26 cellular contexts compared by ENCODE assay signal in genomic region chr21:44071359-44072104, GRCh38. TPM values are rescaled to one million over a fixed set of nuclear protein-coding genes. Genes with fewer than 3 reads are reported as not detected.
A peak's percentile ranks its signal among the peaks of the same experiment; 100 is the strongest.
DNase-seq lines count a peak whose midpoint lies in the region; ATAC-seq, FAIRE-seq and TF ChIP-seq lines count a peak whose summit lies in the region.
"Had no signal": no experiment of that assay in that cellular context is flagged by ENCODE, and none has a peak within 500 bp of the region (broad histone marks: within the 10 kb centered on the region; RNA-seq: fewer than 3 reads in every experiment).

No MANE protein-coding gene starts in this region.

- no peak overlapping the region for H2AFZ ChIP-seq in K562 (ENCODE audit: low read depth, low read length)

- intact Hi-C loops in K562 (cut with micrococcal nuclease): no loop called here

- 0 out of 2 replicates have a peak, but pooled peaks cover 10% of the 10 kb centered on the region for H4K20me1 ChIP-seq in K562 (replicated peaks; ENCODE audit: control insufficient read depth, insufficient read depth, low read length)

- peaks cover 0 to 6% of the 10 kb centered on the region in 2 experiments; a peak in 1 of 5 replicates for H3K4me1 ChIP-seq in K562 (replicated peaks in 1 of 2; ENCODE audit: control insufficient read depth in 2 of 2, insufficient read depth in 2 of 2, low read length in 2 of 2)
- H3K4me1 ChIP-seq: breast epithelium, HAP-1, vagina had no signal

- peaks cover 10 to 23% of the 10 kb centered on the region in 2 donors for H3K36me3 Mint-ChIP-seq in activated T-cell treated with anti-CD3 and anti-CD28 coated beads, Interleukin-2, amount 50 U/mL, for 72 hours (ENCODE audit: insufficient read depth in 2 of 2)
- H3K36me3 Mint-ChIP-seq in immature natural killer cell: peaks cover 35 to 60% (median 42%) of the 10 kb centered on the region in 3 donors
- H3K36me3 Mint-ChIP-seq in glutamatergic neuron (ENCODE audit: unreplicated experiment): peaks cover 4% of the 10 kb centered on the region

- H3K27me3 Mint-ChIP-seq in activated T-cell treated with anti-CD3 and anti-CD28 coated beads, Interleukin-2, amount 50 U/mL, for 72 hours (ENCODE audit: low read depth): no peaks in the 10 kb centered on the region
- H3K27me3 Mint-ChIP-seq in immature natural killer cell (ENCODE audit: low read depth in 3 of 3) (peaks cover 8 to 12% (median 9%) of the 10 kb centered on the region in 3 donors), glutamatergic neuron (ENCODE audit: unreplicated experiment) (peaks cover 4% of the 10 kb centered on the region)
- H3K27me3 Mint-ChIP-seq: memory B cell; stimulated activated naive CD8-positive, alpha-beta T cell treated with anti-CD3 and anti-CD28 coated beads, Interleukin-15, Interleukin-2, amounts not matched to agents 100 ng/mL and 50 ng/mL, for 24 hours had no signal

- in situ Hi-C loops in K562 (cut with MboI): no loop called here

- H3K36me3 ChIP-seq in K562 (ENCODE audit: control insufficient read depth, insufficient read depth, low read length): peaks cover 90% of the 10 kb centered on the region
- H3K36me3 ChIP-seq: breast epithelium had no signal

- TF ChIP-seq POLR2A in K562 (conservative IDR thresholded peaks at IDR 0.05): no peak

- no peaks in the 10 kb centered on the region for H3K9me3 ChIP-seq in K562 (replicated peaks; ENCODE audit: control insufficient read depth, insufficient read depth, low read depth, low read length)
- H3K9me3 ChIP-seq: breast epithelium, HAP-1, thyroid gland, vagina had no signal

- FAIRE-seq in K562 (lab: Jason Lieb, UNC): no peak
- FAIRE-seq: colon, TTC549 had no signal

- no peak for DNase-seq in activated T-cell treated with anti-CD3 and anti-CD28 coated beads, Interleukin-2, amount 50 U/mL, for 72 hours
- DNase-seq in activated T-cell treated with anti-CD3 and anti-CD28 coated beads for 4 hours: no peak
- no peak for DNase-seq in K562 (ENCODE audit: extremely low read depth in 1 of 4, low spot score in 3 of 4)
- no peak for DNase-seq in immature natural killer cell
- DNase-seq in glutamatergic neuron: no peak
- DNase-seq: AML-193; effector CD8-positive, alpha-beta T cell; foreskin melanocyte; Karpas-422; NCI-H1436 treated with DMSO at 0.1 percent for 48 hours; NCI-H2107; NCI-H82; nucleus accumbens had no signal

- H3K27ac Mint-ChIP-seq in activated T-cell treated with anti-CD3 and anti-CD28 coated beads, Interleukin-2, amount 50 U/mL, for 72 hours: peak overlapping the region; percentile 78
- peak overlapping the region; percentile 26 to 100 (median 80) for H3K27ac Mint-ChIP-seq in immature natural killer cell
- no peak overlapping the region for H3K27ac Mint-ChIP-seq in glutamatergic neuron (ENCODE audit: unreplicated experiment)
- H3K27ac Mint-ChIP-seq: memory B cell had no signal

- H3K27ac ChIP-seq in K562 (ENCODE audit: extremely low read depth, low read depth, low read length) (no peak overlapping the region), temporal lobe (ENCODE audit: low read depth, low read length) (peak overlapping the region; percentile 40)
- H3K27ac ChIP-seq: breast epithelium, RWPE1, skin epidermis, vagina had no signal

- peak in 1 of 3 experiments; percentile 37; a peak in 3 of 6 replicates for TF ChIP-seq CTCF in K562 (IDR thresholded peaks at IDR 0.05 in 2 of 3, conservative IDR thresholded peaks at IDR 0.05 in 1 of 3; ENCODE audit: insufficient read depth in 2 of 3, low read depth in 1 of 3, low read length in 3 of 3)
- TF ChIP-seq CTCF in glutamatergic neuron (IDR thresholded peaks at IDR 0.05; ENCODE audit: partially characterized antibody, unreplicated experiment): no peak

- CTCF ChIA-PET in K562 (lab: Yijun Ruan, JAX; ENCODE audit: low intra/inter-chr PET ratio): no interaction called here

- TF ChIP-seq EP300 in K562 (IDR thresholded peaks at IDR 0.05; ENCODE audit: low read length): no peak

- no TSS peak for BruUV-seq in K562 (replicated peaks; lab: Mats Ljungman, UMichigan)

- WGBS in K562 (ENCODE audit: insufficient coverage, low coverage, missing lambda C conversion rate): 91% methylated on average over 15 of the region's 15 CpGs

- peaks cover 10% of the 10 kb centered on the region; the same call in 2 of the 3 replicates for H3K79me2 ChIP-seq in K562 (ENCODE audit: control insufficient read depth, insufficient read depth, low read length)

- ATAC-seq in activated T-cell treated with anti-CD3 and anti-CD28 coated beads, Interleukin-2, amount 50 U/mL, for 72 hours (replicated peaks in 1 of 2): no peak
- ATAC-seq in K562 (peak; percentile 66), GM21528 (IDR thresholded peaks at IDR 0.05; ENCODE audit: low FRiP score, unreplicated experiment) (no peak), esophagus mucosa (no peak)

- no peak overlapping the region for H3K4me2 ChIP-seq in K562 (ENCODE audit: insufficient read depth, low read length)

- POLR2A ChIA-PET in K562 (lab: Yijun Ruan, JAX): interaction anchor here (0.5 to 3.5 kb wide), 4 partner anchors 11 to 367 kb away, joined by 4 to 14 read pairs (median 4); no protein-coding TSS in a partner anchor

- no peaks in the 10 kb centered on the region for H3K9me3 Mint-ChIP-seq in activated T-cell treated with anti-CD3 and anti-CD28 coated beads, Interleukin-2, amount 50 U/mL, for 72 hours
- H3K9me3 Mint-ChIP-seq in immature natural killer cell: no peaks in the 10 kb centered on the region
- H3K9me3 Mint-ChIP-seq in glutamatergic neuron (ENCODE audit: unreplicated experiment): no peaks in the 10 kb centered on the region
- H3K9me3 Mint-ChIP-seq: memory B cell; stimulated activated naive CD8-positive, alpha-beta T cell treated with anti-CD3 and anti-CD28 coated beads, Interleukin-15, Interleukin-2, amounts not matched to agents 100 ng/mL and 50 ng/mL, for 24 hours had no signal

- no peak overlapping the region for H3K9ac ChIP-seq in K562 (ENCODE audit: insufficient read depth in 1 of 2, low read depth in 2 of 2, low read length in 2 of 2)

- H3K9me1 ChIP-seq in K562 (ENCODE audit: control insufficient read depth, insufficient read depth, low read length): peaks cover 2% of the 10 kb centered on the region

- no peak overlapping the region for H3K4me3 Mint-ChIP-seq in activated T-cell treated with anti-CD3 and anti-CD28 coated beads, Interleukin-2, amount 50 U/mL, for 72 hours
- H3K4me3 Mint-ChIP-seq in immature natural killer cell: peak overlapping the region in 3 of 5 donors; percentile 1 to 29 (median 18)
- no peak overlapping the region for H3K4me3 Mint-ChIP-seq in glutamatergic neuron (ENCODE audit: unreplicated experiment)
- H3K4me3 Mint-ChIP-seq: memory B cell; stimulated activated naive CD8-positive, alpha-beta T cell treated with anti-CD3 and anti-CD28 coated beads, Interleukin-15, Interleukin-2, amounts not matched to agents 100 ng/mL and 50 ng/mL, for 24 hours had no signal

- H3K4me1 Mint-ChIP-seq in activated T-cell treated with anti-CD3 and anti-CD28 coated beads, Interleukin-2, amount 50 U/mL, for 72 hours (ENCODE audit: low read depth): peaks cover 25% of the 10 kb centered on the region
- peaks cover 74 to 92% of the 10 kb centered on the region in 2 donors for H3K4me1 Mint-ChIP-seq in immature natural killer cell
- H3K4me1 Mint-ChIP-seq in glutamatergic neuron (ENCODE audit: low read depth, unreplicated experiment): peaks cover 5% of the 10 kb centered on the region

- H3K27me3 ChIP-seq in K562 (ENCODE audit: control insufficient read depth in 2 of 2, insufficient read depth in 2 of 2, low read length in 2 of 2): no peaks in the 10 kb centered on the region
- H3K27me3 ChIP-seq: breast epithelium, thyroid gland, vagina had no signal

- no peak overlapping the region for H3K4me3 ChIP-seq in K562
- H3K4me3 ChIP-seq: breast epithelium, HAP-1, skin epidermis, thyroid gland, vagina had no signal

- no peak for TF ChIP-seq RAD21 in K562 (CRISPR knock-in tag; conservative IDR thresholded peaks at IDR 0.05 in 1 of 2, IDR thresholded peaks at IDR 0.05 in 1 of 2)

RNA-seq across cellular contexts. Expression of gene PWP2, which starts 35.7 kb away (rescaled TPM):
- total RNA-seq in activated T-cell treated with anti-CD3 and anti-CD28 coated beads, Interleukin-2, amount 50 U/mL, for 72 hours: 10 to 100 TPM in 1 of 2 donors, 1 to 10 TPM in 1; 5.9 to 23.2 TPM
- 95.1 and 192 TPM in 2 replicates for total RNA-seq in K562 (2011; cell fraction: chromatin; rRNA removed; ENCODE audit: low replicate concordance)
- total RNA-seq in K562 (2011; cell fraction: nucleolus; rRNA removed): 89.4 and 101 TPM in 2 replicates
- 53.8 and 68.3 TPM in 2 replicates for total RNA-seq in K562 (2011; cell fraction: nucleoplasm; rRNA removed)
- total RNA-seq in K562 (2014; rRNA removed) (47.0 and 58.9 TPM in 2 replicates), K562 (2014; rRNA removed; fragmentation: Illumina TruSeq; extraction: Trizol) (23.1 and 24.6 TPM in 2 replicates), K562 (2015; rRNA removed; fragmentation: Illumina TruSeq; extraction: Trizol) (33.1 and 36.6 TPM in 2 replicates), K562 (2021) (46.5 and 57.6 TPM in 2 replicates), temporal lobe (9.6 TPM), glutamatergic neuron (ENCODE audit: unreplicated experiment) (22.1 TPM), esophagus mucosa (2.5 TPM)
- polyA plus RNA-seq in K562 (2011; rRNA removed) (27.7 and 28.7 TPM in 2 replicates), K562 (2014; fragmentation: Illumina TruSeq; extraction: Trizol) (31.1 and 35.2 TPM in 2 replicates), K562 (2014; fragmentation: Nextera tagmentation; extraction: Ambion mirVana) (1 to 10 TPM in 1 of 2 experiments, under 1 TPM in 1; 0.72 to 1.9 TPM), K562 (2014; rRNA removed) (35.3 and 40.6 TPM in 2 replicates), immature natural killer cell (10 to 100 TPM in 1 of 3 donors, 1 to 10 TPM in 1, under 1 TPM in 1; 0.63 to 23.8 (median 7.4) TPM)
- 30.3 and 42.8 TPM in 2 replicates for polyA plus RNA-seq in K562 (2011; cell fraction: cytosol; rRNA removed)
- 69.1 and 77.4 TPM in 2 replicates for polyA plus RNA-seq in K562 (2011; cell fraction: nucleus; rRNA removed)
- 19.4 and 34.4 TPM in 2 replicates for polyA plus RNA-seq in K562 (2012)
- polyA minus RNA-seq in K562 (2011; rRNA and poly(A)+ RNA removed): 28.2 and 34.5 TPM in 2 replicates
- polyA minus RNA-seq in K562 (2011; cell fraction: cytosol; rRNA and poly(A)+ RNA removed): 22.5 and 27.6 TPM in 2 replicates
- 32.7 and 47.2 TPM in 2 replicates for polyA minus RNA-seq in K562 (2011; cell fraction: nucleus; rRNA and poly(A)+ RNA removed)

RNA-seq across cellular contexts. Expression of gene TRAPPC10, which starts 59.4 kb away (rescaled TPM):
- total RNA-seq in activated T-cell treated with anti-CD3 and anti-CD28 coated beads, Interleukin-2, amount 50 U/mL, for 72 hours: 10 to 100 TPM; 53.5 to 72.6 TPM
- total RNA-seq in K562 (2011; cell fraction: chromatin; rRNA removed; ENCODE audit: low replicate concordance): 206 and 248 TPM in 2 replicates
- 84.7 and 101 TPM in 2 replicates for total RNA-seq in K562 (2011; cell fraction: nucleolus; rRNA removed)
- total RNA-seq in K562 (2011; cell fraction: nucleoplasm; rRNA removed): 136 and 156 TPM in 2 replicates
- total RNA-seq in K562 (2014; rRNA removed) (18.6 and 26.0 TPM in 2 replicates), K562 (2014; rRNA removed; fragmentation: Illumina TruSeq; extraction: Trizol) (31.0 and 32.8 TPM in 2 replicates), K562 (2015; rRNA removed; fragmentation: Illumina TruSeq; extraction: Trizol) (27.3 and 30.0 TPM in 2 replicates), K562 (2021) (33.8 and 40.5 TPM in 2 replicates), temporal lobe (16.2 TPM), glutamatergic neuron (ENCODE audit: unreplicated experiment) (48.4 TPM), esophagus mucosa (20.2 TPM)
- polyA plus RNA-seq in K562 (2011; rRNA removed) (24.3 and 25.4 TPM in 2 replicates), K562 (2014; fragmentation: Illumina TruSeq; extraction: Trizol) (27.5 and 28.9 TPM in 2 replicates), K562 (2014; fragmentation: Nextera tagmentation; extraction: Ambion mirVana) (1 to 10 TPM; 1.1 to 1.3 TPM), K562 (2014; rRNA removed) (20.4 and 21.5 TPM in 2 replicates), immature natural killer cell (10 to 100 TPM; 42.0 to 74.7 (median 43.2) TPM)
- 15.0 and 18.0 TPM in 2 replicates for polyA plus RNA-seq in K562 (2011; cell fraction: cytosol; rRNA removed)
- polyA plus RNA-seq in K562 (2011; cell fraction: nucleus; rRNA removed): 90.3 and 102 TPM in 2 replicates
- 22.2 and 26.6 TPM in 2 replicates for polyA plus RNA-seq in K562 (2012)
- 31.9 and 33.4 TPM in 2 replicates for polyA minus RNA-seq in K562 (2011; rRNA and poly(A)+ RNA removed)
- polyA minus RNA-seq in K562 (2011; cell fraction: cytosol; rRNA and poly(A)+ RNA removed): 13.8 and 16.4 TPM in 2 replicates
- 27.6 and 38.5 TPM in 2 replicates for polyA minus RNA-seq in K562 (2011; cell fraction: nucleus; rRNA and poly(A)+ RNA removed)

Comparison
In these comparisons a context has a peak if more than half of its experiments do, and no peak if none do; other contexts are left out.
1. H3K4me3 Mint-ChIP-seq: peak in immature natural killer cell (3 of 5); none in activated T-cell treated with anti-CD3 and anti-CD28 coated beads, Interleukin-2, amount 50 U/mL, for 72 hours (0 of 2) and glutamatergic neuron (single experiment).